Comparison of ENCODE assay signal across 9 cellular contexts in genomic region chr5:143826909-143827514, GRCh38. TPM values are rescaled to one million over a fixed set of nuclear protein-coding genes. Genes with fewer than 3 reads are reported as not detected.
DNase-seq lines count a peak whose midpoint lies in the region; ATAC-seq, FAIRE-seq and TF ChIP-seq lines count a peak whose summit lies in the region.
"Had no signal": no experiment of that assay in that cellular context is flagged by ENCODE, and none has a peak within 500 bp of the region (broad histone marks: within the 10 kb centered on the region; RNA-seq: fewer than 3 reads in every experiment).

No MANE protein-coding gene starts in this region.

- DNase-seq in GM12891 (ENCODE audit: insufficient read length, low spot score) (no peak), T-cell (no peak), NOMO-1 treated with dmso at 0.1 percent for 144 hours (lab: John Stamatoyannopoulos, UW; ENCODE audit: unreplicated experiment) (no peak), H7 (no peak), colonic mucosa (no peak)
- DNase-seq in activated CD4-positive, alpha-beta T cell treated with anti-CD3 and anti-CD28 coated beads, Interleukin-2, amount 10 ng/mL, durations not matched to agents 24 days and 14 days: peak; percentile 78

- H3K4me3 ChIP-seq in H7 (ENCODE audit: insufficient read depth, low read depth, low read length) (no peak overlapping the region), colonic mucosa (no peak overlapping the region)

- CTCF ChIA-PET in T-cell (lab: Charles Lee): interaction anchor here (0.8 to 1.7 kb wide), 6 partner anchors 9 to 906 kb away, joined by 3 to 5 read pairs (median 4); partner anchors contain the start of gene HMHB1 (in 1 of the 2)

- H3K27ac Mint-ChIP-seq in activated CD4-positive, alpha-beta T cell treated with anti-CD3 and anti-CD28 coated beads, Interleukin-2, amount 10 ng/mL, durations not matched to agents 24 days and 14 days: no peak overlapping the region
- peak overlapping the region in 1 of 2 donors; percentile 59 for H3K27ac Mint-ChIP-seq in T-cell

- intact Hi-C loops in activated CD4-positive, alpha-beta T cell treated with anti-CD3 and anti-CD28 coated beads, Interleukin-2, amount 10 ng/mL, durations not matched to agents 24 days and 14 days (cut with micrococcal nuclease): loop anchor here (2.0 to 10.0 kb wide), 9 partner anchors 130 to 726 kb away; no protein-coding TSS in a partner anchor
- intact Hi-C loops in colonic mucosa (cut with DNase I): loop anchor here (5.0 to 10.0 kb wide), 4 partner anchors 182 to 905 kb away; partner anchors contain the start of gene NR3C1

- H3K9me3 Mint-ChIP-seq in activated CD4-positive, alpha-beta T cell treated with anti-CD3 and anti-CD28 coated beads, Interleukin-2, amount 10 ng/mL, durations not matched to agents 24 days and 14 days: no peaks in the 10 kb centered on the region
- H3K9me3 Mint-ChIP-seq in T-cell: no peaks in the 10 kb centered on the region

- POLR2A ChIA-PET in T-cell (lab: Charles Lee): interaction anchor here in 1 of 2 donors (0.5 kb wide), 1 partner anchor 810 kb away, joined by 7 read pairs; no protein-coding TSS in a partner anchor

- H3K27me3 Mint-ChIP-seq in activated CD4-positive, alpha-beta T cell treated with anti-CD3 and anti-CD28 coated beads, Interleukin-2, amount 10 ng/mL, durations not matched to agents 24 days and 14 days: no peaks in the 10 kb centered on the region
- no peaks in the 10 kb centered on the region for H3K27me3 Mint-ChIP-seq in T-cell

- no peaks in the 10 kb centered on the region for H3K4me1 ChIP-seq in colonic mucosa

- peak; percentile 92 for ATAC-seq in GM21360 (IDR thresholded peaks at IDR 0.05; ENCODE audit: unreplicated experiment)
- peak; percentile 81 for ATAC-seq in HG03469 (IDR thresholded peaks at IDR 0.05; ENCODE audit: unreplicated experiment)
- ATAC-seq in T-cell (replicated peaks in 1 of 4): no peak

- no peaks in the 10 kb centered on the region for H3K36me3 ChIP-seq in H7 (replicated peaks; ENCODE audit: control insufficient read depth, insufficient read depth, low read length)
- H3K36me3 ChIP-seq in colonic mucosa: no peaks in the 10 kb centered on the region

- H3K27ac ChIP-seq in colonic mucosa: no peak overlapping the region
- H3K27ac ChIP-seq: HL-60 had no signal

- no peak overlapping the region for H3K9ac ChIP-seq in colonic mucosa (ENCODE audit: low read depth in 2 of 2, low read length in 2 of 2)

- no peak overlapping the region for H3K4me3 Mint-ChIP-seq in activated CD4-positive, alpha-beta T cell treated with anti-CD3 and anti-CD28 coated beads, Interleukin-2, amount 10 ng/mL, durations not matched to agents 24 days and 14 days
- no peak overlapping the region for H3K4me3 Mint-ChIP-seq in T-cell

- no peaks in the 10 kb centered on the region for H3K27me3 ChIP-seq in H7 (ENCODE audit: control insufficient read depth, insufficient read depth, low read length)
- no peaks in the 10 kb centered on the region for H3K27me3 ChIP-seq in colonic mucosa

- no peaks in the 10 kb centered on the region for H3K36me3 Mint-ChIP-seq in activated CD4-positive, alpha-beta T cell treated with anti-CD3 and anti-CD28 coated beads, Interleukin-2, amount 10 ng/mL, durations not matched to agents 24 days and 14 days (ENCODE audit: low read depth)
- H3K36me3 Mint-ChIP-seq in T-cell: no peaks in the 10 kb centered on the region

- no peaks in the 10 kb centered on the region for H3K9me3 ChIP-seq in colonic mucosa

- FAIRE-seq in GM12891 (lab: Jason Lieb, UNC): peak; percentile 94

- TF ChIP-seq POLR2A in GM12891 (IDR thresholded peaks at IDR 0.05; ENCODE audit: low read depth, low read length): no peak

- TF ChIP-seq CTCF in colonic mucosa (IDR thresholded peaks at IDR 0.05): no peak

- H3K4me1 Mint-ChIP-seq in activated CD4-positive, alpha-beta T cell treated with anti-CD3 and anti-CD28 coated beads, Interleukin-2, amount 10 ng/mL, durations not matched to agents 24 days and 14 days: peaks cover 12% of the 10 kb centered on the region
- peaks cover 21 to 22% (median 21%) of the 10 kb centered on the region in 3 donors for H3K4me1 Mint-ChIP-seq in T-cell

TF ChIP-seq in GM12891, 5 proteins besides CTCF, POLR2A, EP300 and RAD21:
- no peak for TF ChIP-seq PAX5 (IDR thresholded peaks at IDR 0.05; ENCODE audit: insufficient read depth, low read length, severe bottlenecking)
- peak; percentile 61; the same call in 1 of the 2 replicates for TF ChIP-seq POU2F2 (IDR thresholded peaks at IDR 0.05; ENCODE audit: low read depth, low read length)
- TF ChIP-seq TAF1 (IDR thresholded peaks at IDR 0.05; ENCODE audit: low read depth, low read length): no peak
- no peak for TF ChIP-seq SPI1 (IDR thresholded peaks at IDR 0.05; ENCODE audit: low read depth, low read length)

RNA-seq across cellular contexts. Expression of gene HMHB1, which starts 15.1 kb away (rescaled TPM):
- 13.2 TPM for polyA plus RNA-seq in GM12891 (2012; ENCODE audit: low read depth, missing spikeins)
- not detected in 2 replicates for total RNA-seq in activated CD4-positive, alpha-beta T cell treated with anti-CD3 and anti-CD28 coated beads, Interleukin-2, amount 10 ng/mL, durations not matched to agents 24 days and 14 days
- total RNA-seq in T-cell: not detected
- not detected in 2 replicates for total RNA-seq in H7 (2014; rRNA removed; shearing (Covaris generic))
- not detected for total RNA-seq in colonic mucosa

Comparison
In these comparisons a context has a peak if more than half of its experiments do, and no peak if none do; other contexts are left out.
1. ATAC-seq: peak in GM21360 (single experiment) and HG03469 (single experiment); none in T-cell (0 of 4).